10 cellular contexts compared by ENCODE assay signal in the genomic region with DNA sequence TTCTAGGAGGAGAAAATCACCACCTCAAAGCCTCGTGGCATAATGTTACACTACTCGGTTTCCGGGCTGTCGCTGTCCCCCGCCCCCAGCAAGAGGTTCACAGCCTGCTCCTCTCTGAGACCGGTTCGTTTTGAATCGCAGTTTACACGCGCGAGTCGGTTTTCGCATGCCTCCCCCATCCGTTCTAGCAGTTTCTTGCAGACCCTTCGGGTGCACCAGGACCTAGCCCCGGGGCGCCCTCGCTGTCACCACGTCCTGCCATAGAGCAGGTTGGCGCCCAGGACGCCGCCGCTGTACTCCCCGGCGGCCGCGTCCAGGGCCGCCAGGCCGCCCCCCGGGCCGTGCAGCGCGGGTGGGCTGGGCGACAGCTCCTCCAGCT. TPM values are rescaled to one million over a fixed set of nuclear protein-coding genes. Genes with fewer than 3 reads are reported as not detected.
DNase-seq lines count a peak whose midpoint lies in the region; ATAC-seq and TF ChIP-seq lines count a peak whose summit lies in the region.
"Had no signal": no experiment of that assay in that cellular context is flagged by ENCODE, and none has a peak within 500 bp of the region (broad histone marks: within the 10 kb centered on the region; RNA-seq: fewer than 3 reads in every experiment).

No MANE protein-coding gene starts in this region.

- H3K27ac Mint-ChIP-seq in activated CD8-positive, alpha-beta T cell treated with anti-CD3 and anti-CD28 coated beads for 36 hours = no peak overlapping the region

- TF ChIP-seq CTCF in activated CD8-positive, alpha-beta T cell treated with anti-CD3 and anti-CD28 coated beads for 36 hours (IDR thresholded peaks at IDR 0.05) = no peak
- no peak for TF ChIP-seq CTCF in esophagus muscularis mucosa (IDR thresholded peaks at IDR 0.05)

- H3K4me3 ChIP-seq in HUES6 (ENCODE audit: low read depth, low read length) (peak overlapping the region; percentile 55), esophagus muscularis mucosa (peak overlapping the region; percentile 21 to 46 (median 36)), MG63 (no peak overlapping the region)
- H3K4me3 ChIP-seq: prostate gland had no signal

- TF ChIP-seq EP300 in esophagus muscularis mucosa (IDR thresholded peaks at IDR 0.05) = no peak

- peaks cover 68% of the 10 kb centered on the region for H3K27me3 Mint-ChIP-seq in activated CD8-positive, alpha-beta T cell treated with anti-CD3 and anti-CD28 coated beads for 36 hours

- intact Hi-C loops in activated CD8-positive, alpha-beta T cell treated with anti-CD3 and anti-CD28 coated beads for 36 hours (cut with micrococcal nuclease) = loop anchor here (5.0 kb wide), 1 partner anchor 112 kb away; no protein-coding TSS in a partner anchor
- intact Hi-C loops in esophagus muscularis mucosa (cut with DNase I) = no loop called here

- ATAC-seq in activated CD8-positive, alpha-beta T cell treated with anti-CD3 and anti-CD28 coated beads for 36 hours = peak; percentile 77
- no peak for ATAC-seq in HG03520 (IDR thresholded peaks at IDR 0.05; ENCODE audit: unreplicated experiment)

- H3K36me3 ChIP-seq in HUES6 (ENCODE audit: control insufficient read depth, insufficient read depth, low read length) (no peaks in the 10 kb centered on the region), esophagus muscularis mucosa (peaks cover 0 to 7% (median 2%) of the 10 kb centered on the region in 4 donors), MG63 (no peaks in the 10 kb centered on the region)
- H3K36me3 ChIP-seq: prostate gland had no signal

- DNase-seq in activated CD8-positive, alpha-beta T cell treated with anti-CD3 and anti-CD28 coated beads for 36 hours = peak; percentile 68
- DNase-seq in esophagus muscularis mucosa (ENCODE audit: extremely low spot score) (no peak), cerebellar nuclear complex (lab: John Stamatoyannopoulos, UW) (no peak), MG63 (no peak), C1 segment of cervical spinal cord (lab: John Stamatoyannopoulos, UW) (no peak)
- DNase-seq in stimulated activated CD8-positive, alpha-beta memory T cell treated with anti-CD3 and anti-CD28 coated beads, Interleukin-15, amount 100 ng/mL, for 1 hour (ENCODE audit: low read depth) = peak; percentile 20
- DNase-seq: NCI-H2081 had no signal

- TF ChIP-seq POLR2A in esophagus muscularis mucosa (IDR thresholded peaks at IDR 0.05; ENCODE audit: low read depth) = no peak

- H3K36me3 Mint-ChIP-seq in activated CD8-positive, alpha-beta T cell treated with anti-CD3 and anti-CD28 coated beads for 36 hours (ENCODE audit: low read depth) = peaks cover 17% of the 10 kb centered on the region

- H3K4me1 Mint-ChIP-seq in activated CD8-positive, alpha-beta T cell treated with anti-CD3 and anti-CD28 coated beads for 36 hours (ENCODE audit: low read depth) = peaks cover 18% of the 10 kb centered on the region

- H3K9me3 ChIP-seq in HUES6 (ENCODE audit: control insufficient read depth, insufficient read depth, low read depth, low read length) (no peaks in the 10 kb centered on the region), esophagus muscularis mucosa (no peaks in the 10 kb centered on the region), MG63 (no peaks in the 10 kb centered on the region)
- H3K9me3 ChIP-seq: prostate gland had no signal

- WGBS in esophagus muscularis mucosa = 6% methylated on average over 14 of the region's 34 CpGs

- CTCF ChIA-PET in activated CD8-positive, alpha-beta T cell treated with anti-CD3 and anti-CD28 coated beads for 36 hours (lab: Charles Lee) = interaction anchor here (1.1 to 1.3 kb wide), 2 partner anchors 110 to 158 kb away, joined by 4 to 7 read pairs; no protein-coding TSS in a partner anchor

- H3K27ac ChIP-seq in HUES6 (ENCODE audit: low read depth, low read length) (no peak overlapping the region), esophagus muscularis mucosa (replicated peaks in 1 of 4) (no peak overlapping the region)
- H3K27ac ChIP-seq: prostate gland had no signal

- peaks cover 8% of the 10 kb centered on the region for H3K4me1 ChIP-seq in HUES6 (ENCODE audit: control insufficient read depth, insufficient read depth, low read length)
- H3K4me1 ChIP-seq in esophagus muscularis mucosa = peaks cover 5 to 35% (median 28%) of the 10 kb centered on the region in 4 donors
- H3K4me1 ChIP-seq: prostate gland had no signal

- POLR2A ChIA-PET in activated CD8-positive, alpha-beta T cell treated with anti-CD3 and anti-CD28 coated beads for 36 hours (lab: Charles Lee) = no interaction called here

- H3K4me3 Mint-ChIP-seq in activated CD8-positive, alpha-beta T cell treated with anti-CD3 and anti-CD28 coated beads for 36 hours = peak overlapping the region; percentile 64

- peaks cover 6% of the 10 kb centered on the region for H3K9me3 Mint-ChIP-seq in activated CD8-positive, alpha-beta T cell treated with anti-CD3 and anti-CD28 coated beads for 36 hours

- H3K9ac ChIP-seq in HUES6 (ENCODE audit: low read length) = no peak overlapping the region

- H3K27me3 ChIP-seq in HUES6 (ENCODE audit: control insufficient read depth, insufficient read depth, low read length) (peaks cover 100% of the 10 kb centered on the region), esophagus muscularis mucosa (peaks cover 0 to 97% (median 75%) of the 10 kb centered on the region in 4 donors), MG63 (peaks cover 46% of the 10 kb centered on the region)

RNA-seq across cellular contexts. Expression of gene NKX2-4, which starts 1.7 kb away (rescaled TPM):
- not detected for total RNA-seq in activated CD8-positive, alpha-beta T cell treated with anti-CD3 and anti-CD28 coated beads for 36 hours
- total RNA-seq in esophagus muscularis mucosa = not detected
- not detected in 2 replicates for total RNA-seq in MG63 (2014; rRNA removed; shearing (Covaris generic); ENCODE audit: low replicate concordance)

Comparison
In these comparisons a context has a peak if more than half of its experiments do, and no peak if none do; other contexts are left out.
1. DNase-seq: peak in activated CD8-positive, alpha-beta T cell treated with anti-CD3 and anti-CD28 coated beads for 36 hours (single experiment) and stimulated activated CD8-positive, alpha-beta memory T cell treated with anti-CD3 and anti-CD28 coated beads, Interleukin-15, amount 100 ng/mL, for 1 hour (single experiment); none in esophagus muscularis mucosa (single experiment), cerebellar nuclear complex (0 of 2), MG63 (single experiment) and C1 segment of cervical spinal cord (0 of 14).